28 cellular contexts compared by ENCODE assay signal in genomic region chr7:131943211-131943610, GRCh38.
"Had no signal": no experiment of that assay in that cellular context is flagged by ENCODE, and none has a peak within 500 bp of the region (broad histone marks: within the 10 kb centered on the region; RNA-seq: fewer than 3 reads in every experiment).

No MANE protein-coding gene starts in this region.

- H3K27ac ChIP-seq: stomach, suprapubic skin, testis, thoracic aorta, thyroid gland, tibial artery, tibial nerve, transverse colon, upper lobe of left lung, upper lobe of right lung, uterus, vagina had no signal

- H3K36me3 Mint-ChIP-seq: stimulated activated effector memory CD8-positive, alpha-beta T cell treated with anti-CD3 and anti-CD28 coated beads, Interleukin-12 subunit alpha, Interleukin-12 subunit beta, amount 100 ng/mL, for 72 hours; stimulated activated memory B cell treated with anti-CD40 and anti-IgM and Interleukin-4, amounts not matched to agents 10 μg/mL and 1 μg/mL and 100 μg/mL, for 72 hours; type B pancreatic cell had no signal

- H3K9me3 Mint-ChIP-seq: stimulated activated naive CD8-positive, alpha-beta T cell treated with anti-CD3 and anti-CD28 coated beads, Interleukin-15, Interleukin-2, amounts not matched to agents 100 ng/mL and 50 ng/mL, for 24 hours; type B pancreatic cell had no signal

- H3K4me1 ChIP-seq: upper lobe of right lung, uterus, vagina had no signal

- H3K4me3 ChIP-seq: stomach, suprapubic skin, testis, thoracic aorta, thyroid gland, tibial artery, tibial nerve, transverse colon, upper lobe of left lung, upper lobe of right lung, uterus, vagina had no signal

- H3K27ac Mint-ChIP-seq: stimulated activated effector memory CD8-positive, alpha-beta T cell treated with anti-CD3 and anti-CD28 coated beads, Interleukin-12 subunit alpha, Interleukin-12 subunit beta, amount 100 ng/mL, for 72 hours; stimulated activated memory B cell treated with anti-CD40 and anti-IgM and Interleukin-4, amounts not matched to agents 10 μg/mL and 1 μg/mL and 100 μg/mL, for 72 hours; stimulated activated naive B cell treated with anti-CD40 and anti-IgM and Interleukin-4, amounts not matched to agents 10 μg/mL and 1 μg/mL and 100 μg/mL, for 72 hours; stimulated activated naive CD8-positive, alpha-beta T cell treated with anti-CD3 and anti-CD28 coated beads, Interleukin-15, amount 100 ng/mL, for 72 hours; stimulated activated naive CD8-positive, alpha-beta T cell treated with anti-CD3 and anti-CD28 coated beads, Interleukin-15, Interleukin-2, amounts not matched to agents 100 ng/mL and 50 ng/mL, for 24 hours; type B pancreatic cell had no signal

- H3K9me3 ChIP-seq: stomach, suprapubic skin, testis, thoracic aorta, thyroid gland, tibial artery, tibial nerve, transverse colon, upper lobe of left lung, upper lobe of right lung, uterus, vagina had no signal

- H3K36me3 ChIP-seq: stomach, suprapubic skin, thoracic aorta, thyroid gland, tibial artery, tibial nerve, transverse colon, upper lobe of left lung, upper lobe of right lung, uterus, vagina had no signal

- DNase-seq: stimulated activated CD4-positive, alpha-beta T cell treated with anti-CD3 and anti-CD28 coated beads, Interleukin-2, amount 100 ng/mL, for 48 hours; stimulated activated CD4-positive, alpha-beta T cell treated with anti-CD3 and anti-CD28 coated beads, Interleukin-4, amount 100 ng/mL, for 1 hour; stimulated activated CD4-positive, alpha-beta T cell treated with anti-CD3 and anti-CD28 coated beads, Interleukin-4, amount 100 ng/mL, for 24 hours; stimulated activated CD4-positive, alpha-beta T cell treated with anti-CD3 and anti-CD28 coated beads, Interleukin-4, amount 100 ng/mL, for 4 hours; stimulated activated CD8-positive, alpha-beta memory T cell treated with anti-CD3 and anti-CD28 coated beads, Interleukin-4, amount 100 ng/mL, for 48 hours; stimulated activated naive B cell treated with anti-CD40 and anti-IgM and Interleukin-4, amounts not matched to agents 10 μg/mL and 1 μg/mL and 100 μg/mL, for 72 hours; stimulated activated naive CD4-positive, alpha-beta T cell; stimulated activated naive CD4-positive, alpha-beta T cell treated with Interleukin-2 at 50 U/mL for 16 hours; stimulated activated naive CD8-positive, alpha-beta T cell treated with anti-CD3 and anti-CD28 coated beads, Interleukin-15, amount 100 ng/mL, for 72 hours; stimulated activated naive CD8-positive, alpha-beta T cell treated with anti-CD3 and anti-CD28 coated beads, Interleukin-15, Interleukin-2, amounts not matched to agents 100 U/mL and 50 U/mL, for 24 hours; stomach; substantia nigra; testis; thyroid gland; transverse colon; trophoblast cell; upper lobe of left lung; upper lobe of right lung; uterus had no signal

- H3K27me3 ChIP-seq: testis, thyroid gland, vagina had no signal

- H3K4me1 Mint-ChIP-seq: stimulated activated effector memory CD8-positive, alpha-beta T cell treated with anti-CD3 and anti-CD28 coated beads, Interleukin-12 subunit alpha, Interleukin-12 subunit beta, amount 100 ng/mL, for 72 hours; stimulated activated memory B cell treated with anti-CD40 and anti-IgM and Interleukin-4, amounts not matched to agents 10 μg/mL and 1 μg/mL and 100 μg/mL, for 72 hours had no signal

- H3K4me3 Mint-ChIP-seq: stimulated activated effector memory CD8-positive, alpha-beta T cell treated with anti-CD3 and anti-CD28 coated beads, Interleukin-12 subunit alpha, Interleukin-12 subunit beta, amount 100 ng/mL, for 72 hours; stimulated activated memory B cell treated with anti-CD40 and anti-IgM and Interleukin-4, amounts not matched to agents 10 μg/mL and 1 μg/mL and 100 μg/mL, for 72 hours; stimulated activated naive B cell treated with anti-CD40 and anti-IgM and Interleukin-4, amounts not matched to agents 10 μg/mL and 1 μg/mL and 100 μg/mL, for 72 hours; stimulated activated naive CD8-positive, alpha-beta T cell treated with anti-CD3 and anti-CD28 coated beads, Interleukin-15, amount 100 ng/mL, for 72 hours; stimulated activated naive CD8-positive, alpha-beta T cell treated with anti-CD3 and anti-CD28 coated beads, Interleukin-15, Interleukin-2, amounts not matched to agents 100 ng/mL and 50 ng/mL, for 24 hours; type B pancreatic cell had no signal
